In genomic region chr5:32916648-32917047, GRCh38 we compare ENCODE assay signal across 9 cellular contexts.
A peak's percentile ranks its signal among the peaks of the same experiment; 100 is the strongest.
DNase-seq lines count a peak whose midpoint lies in the region; ATAC-seq and TF ChIP-seq lines count a peak whose summit lies in the region.
"Had no signal": no experiment of that assay in that cellular context is flagged by ENCODE, and none has a peak within 500 bp of the region (broad histone marks: within the 10 kb centered on the region; RNA-seq: fewer than 3 reads in every experiment).

No MANE protein-coding gene starts in this region.

- peak; percentile 82 for TF ChIP-seq RAD21 in IMR-90 (IDR thresholded peaks at IDR 0.05; ENCODE audit: low read length)

- no peaks in the 10 kb centered on the region for H3K4me1 Mint-ChIP-seq in activated CD4-positive, alpha-beta T cell treated with anti-CD3 and anti-CD28 coated beads, Interleukin-2, amount 10 ng/mL, durations not matched to agents 7 days and 5 days
- H3K4me1 Mint-ChIP-seq: activated naive CD8-positive, alpha-beta T cell treated with anti-CD3 and anti-CD28 coated beads, Interleukin-2, amount 10 ng/mL, durations not matched to agents 7 days and 5 days had no signal

- H3K4me3 Mint-ChIP-seq in activated CD4-positive, alpha-beta T cell treated with anti-CD3 and anti-CD28 coated beads, Interleukin-2, amount 10 ng/mL, durations not matched to agents 7 days and 5 days, result no peak overlapping the region
- H3K4me3 Mint-ChIP-seq: activated naive CD8-positive, alpha-beta T cell treated with anti-CD3 and anti-CD28 coated beads, Interleukin-2, amount 10 ng/mL, durations not matched to agents 7 days and 5 days had no signal

- no peaks in the 10 kb centered on the region for H3K9me3 ChIP-seq in DND-41 (ENCODE audit: insufficient read depth, low read length, severe bottlenecking)
- H3K9me3 ChIP-seq in IMR-90 (ENCODE audit: control insufficient read depth, insufficient read depth, low read length), result no peaks in the 10 kb centered on the region
- no peaks in the 10 kb centered on the region for H3K9me3 ChIP-seq in lower lobe of right lung

- intact Hi-C loops in IMR-90 (cut with micrococcal nuclease) (loop anchor here (1.0 to 10.0 kb wide), 6 partner anchors 132 to 507 kb away; no protein-coding TSS in a partner anchor), lower lobe of right lung (cut with DNase I) (no loop called here)

- no peaks in the 10 kb centered on the region for H3K9me3 Mint-ChIP-seq in activated CD4-positive, alpha-beta T cell treated with anti-CD3 and anti-CD28 coated beads, Interleukin-2, amount 10 ng/mL, durations not matched to agents 7 days and 5 days

- H3K36me3 ChIP-seq in DND-41 (ENCODE audit: insufficient read depth, low read length), result no peaks in the 10 kb centered on the region
- H3K36me3 ChIP-seq in IMR-90 (ENCODE audit: control insufficient read depth, insufficient read depth, low read length), result no peaks in the 10 kb centered on the region
- no peaks in the 10 kb centered on the region for H3K36me3 ChIP-seq in lower lobe of right lung

- H4K5ac ChIP-seq in IMR-90 (ENCODE audit: low read depth, low read length), result no peak overlapping the region

- H2AK9ac ChIP-seq in IMR-90 (replicated peaks; ENCODE audit: low read depth, low read length, poor library complexity), result no peak overlapping the region

- H3K36me3 Mint-ChIP-seq in activated CD4-positive, alpha-beta T cell treated with anti-CD3 and anti-CD28 coated beads, Interleukin-2, amount 10 ng/mL, durations not matched to agents 7 days and 5 days (ENCODE audit: low read depth), result no peaks in the 10 kb centered on the region
- H3K36me3 Mint-ChIP-seq: activated naive CD8-positive, alpha-beta T cell treated with anti-CD3 and anti-CD28 coated beads, Interleukin-2, amount 10 ng/mL, durations not matched to agents 7 days and 5 days had no signal

- H3K14ac ChIP-seq in IMR-90 (replicated peaks; ENCODE audit: low read depth, low read length), result no peak overlapping the region

- no peak for DNase-seq in DND-41
- peak; percentile 52 for DNase-seq in IMR-90
- DNase-seq in astrocyte of the spinal cord (ENCODE audit: low read depth, low spot score), result peak; percentile 18
- DNase-seq in lower lobe of right lung, result no peak
- no peak for DNase-seq in activated CD4-positive, CD25-positive, alpha-beta regulatory T cell treated with anti-CD3 and anti-CD28 coated beads, Interleukin-2, amount 50 U/mL, for 72 hours
- no peak for DNase-seq in HEK293T (ENCODE audit: extremely low spot score)
- no peak for DNase-seq in activated CD4-positive, alpha-beta T cell treated with anti-CD3 and anti-CD28 coated beads, Interleukin-2, amount 10 ng/mL, durations not matched to agents 7 days and 5 days
- DNase-seq: activated naive CD8-positive, alpha-beta T cell treated with anti-CD3 and anti-CD28 coated beads, Interleukin-2, amount 10 ng/mL, durations not matched to agents 7 days and 5 days had no signal

- dilution Hi-C loops in IMR-90 (cut with HindIII; ENCODE audit: low sequenced_read_pairs, unreplicated experiment), result no loop called here

- no peak overlapping the region for H3K18ac ChIP-seq in IMR-90 (ENCODE audit: low read depth, low read length)

- ATAC-seq in DND-41 (ENCODE audit: insufficient read depth, low read depth), result no peak
- peak; percentile 79 for ATAC-seq in IMR-90 (ENCODE audit: low read depth)
- peak in 1 of 2 donors; percentile 51 for ATAC-seq in lower lobe of right lung
- ATAC-seq in GM18502 (IDR thresholded peaks at IDR 0.05; ENCODE audit: poor library complexity, unreplicated experiment), result no peak

- no peaks in the 10 kb centered on the region for H3K79me2 ChIP-seq in DND-41 (ENCODE audit: insufficient read depth, low read length)

- H3K4me3 ChIP-seq in DND-41 (ENCODE audit: low read depth in 1 of 2, low read length in 2 of 2) (no peak overlapping the region), IMR-90 (ENCODE audit: insufficient read depth, low read depth, low read length) (no peak overlapping the region), astrocyte of the spinal cord (ENCODE audit: low read depth, low read length) (no peak overlapping the region), lower lobe of right lung (no peak overlapping the region)

- H3K27ac ChIP-seq in DND-41 (ENCODE audit: low read length) (no peak overlapping the region), IMR-90 (ENCODE audit: insufficient read depth, low read length) (no peak overlapping the region), lower lobe of right lung (no peak overlapping the region)

- H4K91ac ChIP-seq in IMR-90 (ENCODE audit: insufficient read depth, low read depth, low read length), result no peak overlapping the region

- H3K27ac Mint-ChIP-seq in activated CD4-positive, alpha-beta T cell treated with anti-CD3 and anti-CD28 coated beads, Interleukin-2, amount 10 ng/mL, durations not matched to agents 7 days and 5 days, result no peak overlapping the region
- H3K27ac Mint-ChIP-seq: activated naive CD8-positive, alpha-beta T cell treated with anti-CD3 and anti-CD28 coated beads, Interleukin-2, amount 10 ng/mL, durations not matched to agents 7 days and 5 days had no signal

- H2BK120ac ChIP-seq in IMR-90 (ENCODE audit: low read depth, low read length), result no peak overlapping the region

- no peak overlapping the region for H2BK5ac ChIP-seq in IMR-90 (ENCODE audit: low read depth, low read length, poor library complexity, severe bottlenecking)

- no peaks in the 10 kb centered on the region for H3K79me1 ChIP-seq in IMR-90 (ENCODE audit: low read depth in 1 of 2, low read length in 2 of 2)

- no peak overlapping the region for H2BK20ac ChIP-seq in IMR-90 (ENCODE audit: low read depth, low read length)

- no peak overlapping the region for H3K9ac ChIP-seq in DND-41 (ENCODE audit: low read depth, low read length)
- H3K9ac ChIP-seq in IMR-90 (ENCODE audit: low read depth, low read length), result no peak overlapping the region

- H3K27me3 ChIP-seq in DND-41 (ENCODE audit: insufficient read depth, low read length, poor library complexity), result no peaks in the 10 kb centered on the region
- H3K27me3 ChIP-seq in IMR-90 (ENCODE audit: control insufficient read depth, insufficient read depth, low read length), result no peaks in the 10 kb centered on the region
- H3K27me3 ChIP-seq in lower lobe of right lung (ENCODE audit: low read depth), result no peaks in the 10 kb centered on the region

- no peak overlapping the region for H3K23ac ChIP-seq in IMR-90 (ENCODE audit: low read depth, low read length)

- peak; percentile 27 for TF ChIP-seq CTCF in DND-41 (IDR thresholded peaks at IDR 0.05; ENCODE audit: borderline replicate concordance, extremely low read depth, low read length, poor library complexity, severe bottlenecking)
- TF ChIP-seq CTCF in IMR-90 (conservative IDR thresholded peaks at IDR 0.05; ENCODE audit: low read depth, low read length), result peak; percentile 68
- peak; percentile 61 for TF ChIP-seq CTCF in astrocyte of the spinal cord (IDR thresholded peaks at IDR 0.05; ENCODE audit: low read depth, low read length)
- TF ChIP-seq CTCF in lower lobe of right lung (IDR thresholded peaks at IDR 0.05), result peak; percentile 35

- peaks cover 1% of the 10 kb centered on the region for H3K27me3 Mint-ChIP-seq in activated CD4-positive, alpha-beta T cell treated with anti-CD3 and anti-CD28 coated beads, Interleukin-2, amount 10 ng/mL, durations not matched to agents 7 days and 5 days
- H3K27me3 Mint-ChIP-seq: activated naive CD8-positive, alpha-beta T cell treated with anti-CD3 and anti-CD28 coated beads, Interleukin-2, amount 10 ng/mL, durations not matched to agents 7 days and 5 days had no signal

- H3K4me1 ChIP-seq in DND-41 (ENCODE audit: insufficient read depth, low read length) (no peaks in the 10 kb centered on the region), IMR-90 (ENCODE audit: control insufficient read depth, insufficient read depth, low read length) (peaks cover 2% of the 10 kb centered on the region; the same call in 1 of the 2 replicates), lower lobe of right lung (no peaks in the 10 kb centered on the region)

- no peak overlapping the region for H2AK5ac ChIP-seq in IMR-90 (ENCODE audit: low read depth, low read length)

- no peaks in the 10 kb centered on the region for H4K20me1 ChIP-seq in DND-41 (ENCODE audit: insufficient read depth, low read length)
- no peaks in the 10 kb centered on the region for H4K20me1 ChIP-seq in IMR-90 (ENCODE audit: insufficient read depth, low read length)

- no CpG with 5 or more reads among the region's 1 CpG for WGBS in IMR-90 (ENCODE audit: extremely low coverage in 2 of 2, insufficient read length in 1 of 2), 2 experiments

- POLR2A ChIA-PET in IMR-90 (lab: Charles Lee; ENCODE audit: unreplicated experiment) (no interaction called here), HEK293T (lab: Yijun Ruan, JAX) (no interaction called here)
- POLR2A ChIA-PET in activated CD4-positive, alpha-beta T cell treated with anti-CD3 and anti-CD28 coated beads, Interleukin-2, amount 10 ng/mL, durations not matched to agents 7 days and 5 days (lab: Charles Lee), result no interaction called here

- H2BK15ac ChIP-seq in IMR-90 (ENCODE audit: low read depth, low read length), result no peak overlapping the region

- H4K8ac ChIP-seq in IMR-90 (ENCODE audit: low read depth in 2 of 2, low read length in 2 of 2), result no peak overlapping the region

- H3K4me2 ChIP-seq in DND-41 (ENCODE audit: insufficient read depth, low read length) (no peak overlapping the region), IMR-90 (ENCODE audit: low read depth, low read length) (no peak overlapping the region)

- no TSS peak for BruUV-seq in IMR-90 (replicated peaks; lab: Mats Ljungman, UMichigan)

- H2AFZ ChIP-seq in DND-41 (ENCODE audit: low read depth, low read length) (no peak overlapping the region), IMR-90 (replicated peaks; ENCODE audit: low read length, poor library complexity) (peak overlapping the region; percentile 37)

- TF ChIP-seq POLR2A in IMR-90 (IDR thresholded peaks at IDR 0.05; ENCODE audit: low read depth, low read length), result no peak

- CTCF ChIA-PET in IMR-90 (lab: Yijun Ruan, JAX) (interaction anchor here (0.5 to 1.5 kb wide), 5 partner anchors 156 to 406 kb away, joined by 3 to 4 read pairs (median 4); no protein-coding TSS in a partner anchor), HEK293T (lab: Yijun Ruan, JAX) (interaction anchor here (0.7 to 0.9 kb wide), 2 partner anchors 25 to 330 kb away, joined by 3 read pairs; no protein-coding TSS in a partner anchor)
- CTCF ChIA-PET in activated CD4-positive, alpha-beta T cell treated with anti-CD3 and anti-CD28 coated beads, Interleukin-2, amount 10 ng/mL, durations not matched to agents 7 days and 5 days (lab: Charles Lee), result no interaction called here

- in situ Hi-C loops in IMR-90 (cut with MboI; ENCODE audit: low sequenced_read_pairs), result loop anchor here (10.0 kb wide), 1 partner anchor 202 kb away; the partner anchor contains the start of gene NPR3
- in situ Hi-C loops in astrocyte of the spinal cord (cut with HindIII; ENCODE audit: low sequenced_read_pairs), result no loop called here

- no peak overlapping the region for H3K56ac ChIP-seq in IMR-90 (ENCODE audit: extremely low read depth, insufficient read depth, low read length)

- H3K9me1 ChIP-seq in IMR-90 (ENCODE audit: insufficient read depth, low read length), result no peaks in the 10 kb centered on the region

- H3K4ac ChIP-seq in IMR-90 (ENCODE audit: low read depth, low read length), result no peak overlapping the region

TF ChIP-seq in IMR-90, 13 proteins besides CTCF, POLR2A, EP300 and RAD21 (continues in another document):
- TF ChIP-seq MAFK (IDR thresholded peaks at IDR 0.05; ENCODE audit: low read depth, low read length), result no peak

TF ChIP-seq in HEK293T, 16 proteins besides CTCF, POLR2A, EP300 and RAD21 (continues in another document):
- TF ChIP-seq FOXK2 (IDR thresholded peaks at IDR 0.05) (no peak), LEF1 (IDR thresholded peaks at IDR 0.05; ENCODE audit: borderline replicate concordance) (no peak)

Comparison
In these comparisons a context has a peak if more than half of its experiments do, and no peak if none do; other contexts are left out.
1. DNase-seq: peak in IMR-90 (single experiment) and astrocyte of the spinal cord (single experiment); none in DND-41 (single experiment), lower lobe of right lung (single experiment), activated CD4-positive, CD25-positive, alpha-beta regulatory T cell treated with anti-CD3 and anti-CD28 coated beads, Interleukin-2, amount 50 U/mL, for 72 hours (single experiment), HEK293T (single experiment) and activated CD4-positive, alpha-beta T cell treated with anti-CD3 and anti-CD28 coated beads, Interleukin-2, amount 10 ng/mL, durations not matched to agents 7 days and 5 days (single experiment).
2. Peak in every context shown above with its lines, with median percentiles within 50 percentile points of each other: CTCF ChIP-seq.